Comparison of ENCODE assay signal across 7 cellular contexts in the genomic region with DNA sequence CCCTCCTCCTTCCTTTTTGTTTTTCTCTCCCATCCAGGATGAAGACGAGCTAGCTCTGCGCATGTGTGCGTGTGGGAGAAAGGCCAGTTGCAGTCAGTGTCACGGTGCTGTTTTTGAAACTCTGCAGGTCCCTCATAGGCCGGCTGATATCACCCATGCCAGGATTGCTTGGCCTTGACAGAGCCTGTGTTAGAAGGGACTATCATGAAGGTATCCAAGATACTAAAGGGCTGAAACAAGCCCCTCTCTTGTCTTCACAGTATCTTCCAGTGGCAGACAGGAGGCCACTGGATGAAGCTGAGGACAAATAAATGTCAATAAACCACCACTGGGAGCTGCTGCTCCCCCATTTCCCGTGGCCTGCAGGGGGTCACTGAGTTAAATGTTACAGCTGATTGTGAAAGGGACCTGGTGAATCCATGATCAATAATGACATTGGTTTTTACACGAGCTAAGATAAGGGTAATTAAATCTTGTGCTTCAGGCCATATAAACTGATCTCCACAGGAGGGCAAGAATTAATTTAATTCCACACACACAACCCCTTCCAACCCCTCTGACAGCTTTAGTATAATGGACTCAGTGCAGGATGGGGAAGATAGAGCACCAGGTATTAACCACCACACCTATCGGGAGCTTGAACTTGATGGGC.
DNase-seq lines count a peak whose midpoint lies in the region; ATAC-seq, FAIRE-seq and TF ChIP-seq lines count a peak whose summit lies in the region.

No MANE protein-coding gene starts in this region.

- TF ChIP-seq CTCF in K562 (IDR thresholded peaks at IDR 0.05 in 2 of 3, conservative IDR thresholded peaks at IDR 0.05 in 1 of 3; ENCODE audit: insufficient read depth in 2 of 3, low read depth in 1 of 3, low read length in 3 of 3) (no peak; a peak in 2 of 6 replicates), A673 (conservative IDR thresholded peaks at IDR 0.05; ENCODE audit: low read depth, low read length) (no peak)

- no peak for TF ChIP-seq EP300 in K562 (IDR thresholded peaks at IDR 0.05; ENCODE audit: low read length)

- WGBS in K562 (ENCODE audit: insufficient coverage, low coverage, missing lambda C conversion rate) = 39% methylated on average over 8 of the region's 8 CpGs

- no peak for ATAC-seq in K562
- ATAC-seq in left lobe of liver = peak; percentile 7

- intact Hi-C loops in K562 (cut with micrococcal nuclease) = loop anchor here (2.0 kb wide), 1 partner anchor 45 kb away; no protein-coding TSS in a partner anchor
- intact Hi-C loops in A673 (cut with micrococcal nuclease; ENCODE audit: unreplicated experiment) = no loop called here

- POLR2A ChIA-PET in K562 (lab: Yijun Ruan, JAX) (interaction anchor here (0.7 to 3.5 kb wide), 11 partner anchors 10 to 69 kb away, joined by 3 to 37 read pairs (median 4); a partner anchor contains a TSS), A673 (lab: Charles Lee; ENCODE audit: low non-redundant PET) (no interaction called here)

- in situ Hi-C loops in K562 (cut with MboI) = no loop called here

- peak overlapping the region; percentile 72 for H3K4me2 ChIP-seq in K562 (ENCODE audit: insufficient read depth, low read length)

- peak overlapping the region; percentile 72 for H3K27ac ChIP-seq in K562 (ENCODE audit: extremely low read depth, low read depth, low read length)
- H3K27ac ChIP-seq in stomach smooth muscle (ENCODE audit: low read length) = peak overlapping the region; percentile 100
- no peak overlapping the region for H3K27ac ChIP-seq in A673 (ENCODE audit: low read depth, low read length, poor library complexity, severe bottlenecking)

- FAIRE-seq in K562 (lab: Jason Lieb, UNC) = no peak

- no peaks in the 10 kb centered on the region for H3K79me2 ChIP-seq in K562 (ENCODE audit: control insufficient read depth, insufficient read depth, low read length)

- H3K36me3 ChIP-seq in K562 (ENCODE audit: control insufficient read depth, insufficient read depth, low read length) (no peaks in the 10 kb centered on the region), stomach smooth muscle (ENCODE audit: control insufficient read depth in 2 of 2, insufficient read depth in 2 of 2, low read length in 2 of 2) (no peaks in the 10 kb centered on the region), A673 (ENCODE audit: insufficient read depth, low read length, poor library complexity, severe bottlenecking) (no peaks in the 10 kb centered on the region)

- no peaks in the 10 kb centered on the region for H3K9me1 ChIP-seq in K562 (ENCODE audit: control insufficient read depth, insufficient read depth, low read length)

- H2AFZ ChIP-seq in K562 (ENCODE audit: low read depth, low read length) = peak overlapping the region; percentile 56; the same call in 1 of the 2 replicates

- peak; percentile 14 to 30; a peak in 2 of 4 replicates for TF ChIP-seq RAD21 in K562 (CRISPR knock-in tag; conservative IDR thresholded peaks at IDR 0.05 in 1 of 2, IDR thresholded peaks at IDR 0.05 in 1 of 2)

- no peaks in the 10 kb centered on the region for H4K20me1 ChIP-seq in K562 (replicated peaks; ENCODE audit: control insufficient read depth, insufficient read depth, low read length)

- H3K4me3 ChIP-seq in K562 = no peak overlapping the region
- peak overlapping the region in 1 of 2 donors; percentile 47 for H3K4me3 ChIP-seq in stomach smooth muscle (ENCODE audit: low read length in 2 of 2)
- no peak overlapping the region for H3K4me3 ChIP-seq in A673 (ENCODE audit: low read depth, low read length, poor library complexity, severe bottlenecking)

- BruUV-seq in K562 (replicated peaks; lab: Mats Ljungman, UMichigan) (no TSS peak), A673 (replicated peaks; lab: Mats Ljungman, UMichigan) (no TSS peak)

- H3K4me1 ChIP-seq in K562 (replicated peaks in 1 of 2; ENCODE audit: control insufficient read depth in 2 of 2, insufficient read depth in 2 of 2, low read length in 2 of 2) (peaks cover 30 to 53% of the 10 kb centered on the region in 2 experiments), stomach smooth muscle (ENCODE audit: control insufficient read depth, insufficient read depth, low read length) (peaks cover 77% of the 10 kb centered on the region), A673 (ENCODE audit: insufficient read depth, low read length, poor library complexity, severe bottlenecking) (peaks cover 18% of the 10 kb centered on the region)

- H3K9ac ChIP-seq in K562 (ENCODE audit: insufficient read depth in 1 of 2, low read depth in 2 of 2, low read length in 2 of 2) = peak overlapping the region; percentile 32 to 55; a peak in 3 of 4 replicates
- peak overlapping the region; percentile 62 to 71 for H3K9ac ChIP-seq in stomach smooth muscle (ENCODE audit: low read length in 2 of 2)

- no peak for TF ChIP-seq POLR2A in K562 (conservative IDR thresholded peaks at IDR 0.05)

- CTCF ChIA-PET in K562 (lab: Yijun Ruan, JAX; ENCODE audit: low intra/inter-chr PET ratio) = interaction anchor here (1.0 kb wide), 1 partner anchor 60 kb away, joined by 3 read pairs; no protein-coding TSS in a partner anchor
- CTCF ChIA-PET in A673 (lab: Charles Lee) = no interaction called here

- H3K27me3 ChIP-seq in K562 (ENCODE audit: control insufficient read depth in 2 of 2, insufficient read depth in 2 of 2, low read length in 2 of 2) (no peaks in the 10 kb centered on the region), stomach smooth muscle (ENCODE audit: control insufficient read depth in 1 of 2, insufficient read depth in 2 of 2, low read length in 2 of 2) (no peaks in the 10 kb centered on the region), A673 (replicated peaks; ENCODE audit: insufficient read depth, low read depth, low read length, poor library complexity) (no peaks in the 10 kb centered on the region)

- H3K9me3 ChIP-seq in K562 (replicated peaks; ENCODE audit: control insufficient read depth, insufficient read depth, low read depth, low read length) (no peaks in the 10 kb centered on the region), stomach smooth muscle (ENCODE audit: control insufficient read depth in 2 of 2, low read length in 2 of 2) (no peaks in the 10 kb centered on the region), A673 (ENCODE audit: low read depth, low read length, poor library complexity, severe bottlenecking) (no peaks in the 10 kb centered on the region)

- DNase-seq in NCI-H146 (lab: John Stamatoyannopoulos, UW) = peak; percentile 90
- DNase-seq in K562 (ENCODE audit: extremely low read depth in 1 of 4, low spot score in 3 of 4) = peak in 3 of 4 experiments; percentile 31 to 39 (median 39)
- DNase-seq in left lobe of liver (ENCODE audit: low spot score) = no peak
- DNase-seq in A673 (ENCODE audit: low spot score) = no peak
- no peak for DNase-seq in germinal center (ENCODE audit: low spot score)
- no peak for DNase-seq in stimulated activated naive CD4-positive, alpha-beta T cell (lab: John Stamatoyannopoulos, UW)

TF ChIP-seq in K562, 482 proteins besides CTCF, POLR2A, EP300 and RAD21 (continues in another document):
- TF ChIP-seq, protein P1, sequence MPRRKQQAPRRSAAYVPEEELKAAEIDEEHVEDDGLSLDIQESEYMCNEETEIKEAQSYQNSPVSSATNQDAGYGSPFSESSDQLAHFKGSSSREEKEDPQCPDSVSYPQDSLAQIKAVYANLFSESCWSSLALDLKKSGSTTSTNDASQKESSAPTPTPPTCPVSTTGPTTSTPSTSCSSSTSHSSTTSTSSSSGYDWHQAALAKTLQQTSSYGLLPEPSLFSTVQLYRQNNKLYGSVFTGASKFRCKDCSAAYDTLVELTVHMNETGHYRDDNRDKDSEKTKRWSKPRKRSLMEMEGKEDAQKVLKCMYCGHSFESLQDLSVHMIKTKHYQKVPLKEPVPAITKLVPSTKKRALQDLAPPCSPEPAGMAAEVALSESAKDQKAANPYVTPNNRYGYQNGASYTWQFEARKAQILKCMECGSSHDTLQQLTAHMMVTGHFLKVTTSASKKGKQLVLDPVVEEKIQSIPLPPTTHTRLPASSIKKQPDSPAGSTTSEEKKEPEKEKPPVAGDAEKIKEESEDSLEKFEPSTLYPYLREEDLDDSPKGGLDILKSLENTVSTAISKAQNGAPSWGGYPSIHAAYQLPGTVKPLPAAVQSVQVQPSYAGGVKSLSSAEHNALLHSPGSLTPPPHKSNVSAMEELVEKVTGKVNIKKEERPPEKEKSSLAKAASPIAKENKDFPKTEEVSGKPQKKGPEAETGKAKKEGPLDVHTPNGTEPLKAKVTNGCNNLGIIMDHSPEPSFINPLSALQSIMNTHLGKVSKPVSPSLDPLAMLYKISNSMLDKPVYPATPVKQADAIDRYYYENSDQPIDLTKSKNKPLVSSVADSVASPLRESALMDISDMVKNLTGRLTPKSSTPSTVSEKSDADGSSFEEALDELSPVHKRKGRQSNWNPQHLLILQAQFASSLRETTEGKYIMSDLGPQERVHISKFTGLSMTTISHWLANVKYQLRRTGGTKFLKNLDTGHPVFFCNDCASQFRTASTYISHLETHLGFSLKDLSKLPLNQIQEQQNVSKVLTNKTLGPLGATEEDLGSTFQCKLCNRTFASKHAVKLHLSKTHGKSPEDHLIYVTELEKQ (CRISPR knock-in tag; IDR thresholded peaks at IDR 0.05) = 0 out of 2 replicates have a peak, but pooled peaks have one; percentile 5
- TF ChIP-seq, protein P2, sequence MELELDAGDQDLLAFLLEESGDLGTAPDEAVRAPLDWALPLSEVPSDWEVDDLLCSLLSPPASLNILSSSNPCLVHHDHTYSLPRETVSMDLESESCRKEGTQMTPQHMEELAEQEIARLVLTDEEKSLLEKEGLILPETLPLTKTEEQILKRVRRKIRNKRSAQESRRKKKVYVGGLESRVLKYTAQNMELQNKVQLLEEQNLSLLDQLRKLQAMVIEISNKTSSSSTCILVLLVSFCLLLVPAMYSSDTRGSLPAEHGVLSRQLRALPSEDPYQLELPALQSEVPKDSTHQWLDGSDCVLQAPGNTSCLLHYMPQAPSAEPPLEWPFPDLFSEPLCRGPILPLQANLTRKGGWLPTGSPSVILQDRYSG (tag; conservative IDR thresholded peaks at IDR 0.05; ENCODE audit: low read depth) = 0 out of 2 replicates have a peak, but pooled peaks have one; percentile 34
- TF ChIP-seq, protein P3, sequence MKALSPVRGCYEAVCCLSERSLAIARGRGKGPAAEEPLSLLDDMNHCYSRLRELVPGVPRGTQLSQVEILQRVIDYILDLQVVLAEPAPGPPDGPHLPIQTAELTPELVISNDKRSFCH (CRISPR knock-in tag; IDR thresholded peaks at IDR 0.05) = no peak
- TF ChIP-seq, protein P3 (tag; IDR thresholded peaks at IDR 0.05) = peak; percentile 51; the same call in 1 of the 2 replicates

Comparison
In these comparisons a context has a peak if more than half of its experiments do, and no peak if none do; other contexts are left out.
1. DNase-seq: peak in NCI-H146 (single experiment) and K562 (3 of 4); none in left lobe of liver (single experiment), A673 (single experiment), germinal center (single experiment) and stimulated activated naive CD4-positive, alpha-beta T cell (0 of 6).